In the genomic region with DNA sequence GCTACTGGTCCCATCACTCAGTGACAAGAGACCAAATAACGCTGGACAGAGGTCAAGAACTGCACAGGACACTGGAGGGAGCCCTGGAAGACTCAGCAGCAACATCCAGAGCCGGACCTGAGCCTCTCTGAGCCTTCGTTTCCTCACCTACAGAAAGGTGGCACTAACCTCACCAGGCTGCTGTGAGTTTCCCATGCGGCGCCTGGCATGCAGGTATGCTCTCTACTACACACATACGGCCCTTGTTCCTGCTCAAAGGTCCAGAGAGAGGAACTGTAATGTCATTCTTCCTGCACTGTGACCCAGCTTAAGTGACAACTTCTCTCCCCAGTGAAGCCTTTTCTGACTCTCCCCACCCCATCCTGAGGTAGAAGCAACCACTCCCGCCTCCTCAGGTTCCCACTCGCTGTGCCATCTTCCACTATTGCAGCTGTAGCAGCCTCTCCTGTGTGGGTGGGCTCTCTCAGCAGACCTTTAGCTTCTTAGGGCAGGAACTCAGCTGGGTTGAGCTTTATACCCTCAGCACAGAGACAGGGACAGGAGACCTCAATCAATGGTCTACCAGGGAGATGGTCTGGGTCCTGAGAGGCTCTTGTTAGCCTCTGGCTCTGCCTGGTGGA, we compare ENCODE assay signal across 2 cellular contexts.
TF ChIP-seq lines count a peak whose summit lies in the region.

No MANE protein-coding gene starts in this region.

TF ChIP-seq in H1, 55 proteins besides CTCF, POLR2A, EP300 and RAD21:
- TF ChIP-seq SUZ12 (IDR thresholded peaks at IDR 0.05; ENCODE audit: low read length) = no peak
- TF ChIP-seq KDM4A (IDR thresholded peaks at IDR 0.05; ENCODE audit: low read depth, low read length, severe bottlenecking) = no peak
- TF ChIP-seq TBP (IDR thresholded peaks at IDR 0.05; ENCODE audit: low read depth, low read length) = no peak
- no peak for TF ChIP-seq YY1 (IDR thresholded peaks at IDR 0.05; ENCODE audit: low read depth, low read length)
- no peak for TF ChIP-seq SAP30 (IDR thresholded peaks at IDR 0.05; ENCODE audit: insufficient read depth, insufficient replicate concordance, low read length)
- TF ChIP-seq, protein P1, sequence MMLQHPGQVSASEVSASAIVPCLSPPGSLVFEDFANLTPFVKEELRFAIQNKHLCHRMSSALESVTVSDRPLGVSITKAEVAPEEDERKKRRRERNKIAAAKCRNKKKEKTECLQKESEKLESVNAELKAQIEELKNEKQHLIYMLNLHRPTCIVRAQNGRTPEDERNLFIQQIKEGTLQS (IDR thresholded peaks at IDR 0.05; ENCODE audit: insufficient read depth, low read depth, low read length) = no peak
- TF ChIP-seq NRF1 (IDR thresholded peaks at IDR 0.05; ENCODE audit: low read depth, low read length) = no peak
- TF ChIP-seq, protein P2, sequence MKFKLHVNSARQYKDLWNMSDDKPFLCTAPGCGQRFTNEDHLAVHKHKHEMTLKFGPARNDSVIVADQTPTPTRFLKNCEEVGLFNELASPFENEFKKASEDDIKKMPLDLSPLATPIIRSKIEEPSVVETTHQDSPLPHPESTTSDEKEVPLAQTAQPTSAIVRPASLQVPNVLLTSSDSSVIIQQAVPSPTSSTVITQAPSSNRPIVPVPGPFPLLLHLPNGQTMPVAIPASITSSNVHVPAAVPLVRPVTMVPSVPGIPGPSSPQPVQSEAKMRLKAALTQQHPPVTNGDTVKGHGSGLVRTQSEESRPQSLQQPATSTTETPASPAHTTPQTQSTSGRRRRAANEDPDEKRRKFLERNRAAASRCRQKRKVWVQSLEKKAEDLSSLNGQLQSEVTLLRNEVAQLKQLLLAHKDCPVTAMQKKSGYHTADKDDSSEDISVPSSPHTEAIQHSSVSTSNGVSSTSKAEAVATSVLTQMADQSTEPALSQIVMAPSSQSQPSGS (IDR thresholded peaks at IDR 0.05; ENCODE audit: low read length) = no peak
- no peak for TF ChIP-seq BRCA1 (IDR thresholded peaks at IDR 0.05; ENCODE audit: low read depth, low read length)
- TF ChIP-seq CTBP2 (IDR thresholded peaks at IDR 0.05; ENCODE audit: borderline replicate concordance, insufficient read depth, insufficient read length, low read length) = no peak
- no peak for TF ChIP-seq HDAC2 (IDR thresholded peaks at IDR 0.05; ENCODE audit: borderline replicate concordance in 1 of 2, low read depth in 2 of 2, low read length in 2 of 2)
- TF ChIP-seq BCL11A (IDR thresholded peaks at IDR 0.05; ENCODE audit: low read depth in 2 of 2, low read length in 2 of 2) = no peak
- TF ChIP-seq SP2 (IDR thresholded peaks at IDR 0.05; ENCODE audit: low read length) = no peak
- TF ChIP-seq, protein P3, sequence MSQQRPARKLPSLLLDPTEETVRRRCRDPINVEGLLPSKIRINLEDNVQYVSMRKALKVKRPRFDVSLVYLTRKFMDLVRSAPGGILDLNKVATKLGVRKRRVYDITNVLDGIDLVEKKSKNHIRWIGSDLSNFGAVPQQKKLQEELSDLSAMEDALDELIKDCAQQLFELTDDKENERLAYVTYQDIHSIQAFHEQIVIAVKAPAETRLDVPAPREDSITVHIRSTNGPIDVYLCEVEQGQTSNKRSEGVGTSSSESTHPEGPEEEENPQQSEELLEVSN (IDR thresholded peaks at IDR 0.05) = no peak
- no peak for TF ChIP-seq TAF7 (optimal IDR thresholded peaks at IDR 0.05; ENCODE audit: borderline replicate concordance, low read depth, low read length)
- no peak for TF ChIP-seq ZNF274 (IDR thresholded peaks at IDR 0.05; ENCODE audit: borderline replicate concordance, extremely low read depth, low read length)

TF ChIP-seq in HEK293T, 16 proteins besides CTCF, POLR2A, EP300 and RAD21:
- TF ChIP-seq ELF4 (IDR thresholded peaks at IDR 0.05) = no peak
- TF ChIP-seq L3MBTL2 (conservative IDR thresholded peaks at IDR 0.05) = no peak
- no peak for TF ChIP-seq BHLHE40 (IDR thresholded peaks at IDR 0.05; ENCODE audit: borderline replicate concordance)
- no peak for TF ChIP-seq HDGF (IDR thresholded peaks at IDR 0.05; ENCODE audit: borderline replicate concordance)
- no peak for TF ChIP-seq SP1 (IDR thresholded peaks at IDR 0.05)
- TF ChIP-seq, protein P4, sequence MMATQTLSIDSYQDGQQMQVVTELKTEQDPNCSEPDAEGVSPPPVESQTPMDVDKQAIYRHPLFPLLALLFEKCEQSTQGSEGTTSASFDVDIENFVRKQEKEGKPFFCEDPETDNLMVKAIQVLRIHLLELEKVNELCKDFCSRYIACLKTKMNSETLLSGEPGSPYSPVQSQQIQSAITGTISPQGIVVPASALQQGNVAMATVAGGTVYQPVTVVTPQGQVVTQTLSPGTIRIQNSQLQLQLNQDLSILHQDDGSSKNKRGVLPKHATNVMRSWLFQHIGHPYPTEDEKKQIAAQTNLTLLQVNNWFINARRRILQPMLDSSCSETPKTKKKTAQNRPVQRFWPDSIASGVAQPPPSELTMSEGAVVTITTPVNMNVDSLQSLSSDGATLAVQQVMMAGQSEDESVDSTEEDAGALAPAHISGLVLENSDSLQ (IDR thresholded peaks at IDR 0.05) = no peak
- no peak for TF ChIP-seq CTBP1 (IDR thresholded peaks at IDR 0.05; ENCODE audit: borderline replicate concordance)
- no peak for TF ChIP-seq TARDBP (IDR thresholded peaks at IDR 0.05)
- TF ChIP-seq ARNT (IDR thresholded peaks at IDR 0.05) = no peak
- TF ChIP-seq FOXA1 (IDR thresholded peaks at IDR 0.05) = no peak
- no peak for TF ChIP-seq FOXK2 (IDR thresholded peaks at IDR 0.05)
- TF ChIP-seq SUZ12 (IDR thresholded peaks at IDR 0.05) = no peak
- no peak for TF ChIP-seq LEF1 (IDR thresholded peaks at IDR 0.05; ENCODE audit: borderline replicate concordance)
